In genomic region chr4:76950846-76951321, GRCh38 we compare ENCODE assay signal across 8 cellular contexts. TPM values are rescaled to one million over a fixed set of nuclear protein-coding genes. Genes with fewer than 3 reads are reported as not detected.
A peak's percentile ranks its signal among the peaks of the same experiment; 100 is the strongest.
DNase-seq lines count a peak whose midpoint lies in the region; ATAC-seq and TF ChIP-seq lines count a peak whose summit lies in the region.

No MANE protein-coding gene starts in this region.

- peaks cover 50% of the 10 kb centered on the region for H3K4me1 Mint-ChIP-seq in dendritic cell treated with granulocyte-macrophage colony-stimulating factor and Interleukin-4, amounts not matched to agents 40 ng/mL and 50 ng/mL, for 4 days (ENCODE audit: low read depth)

- no peaks in the 10 kb centered on the region for H3K9me3 Mint-ChIP-seq in dendritic cell treated with granulocyte-macrophage colony-stimulating factor and Interleukin-4, amounts not matched to agents 40 ng/mL and 50 ng/mL, for 4 days

- peak overlapping the region; percentile 92 for H3K4me3 Mint-ChIP-seq in dendritic cell treated with granulocyte-macrophage colony-stimulating factor and Interleukin-4, amounts not matched to agents 40 ng/mL and 50 ng/mL, for 4 days

- no peak for TF ChIP-seq CTCF in BJ (IDR thresholded peaks at IDR 0.05; ENCODE audit: insufficient read depth, low read depth, low read length)
- TF ChIP-seq CTCF in GM20000 (IDR thresholded peaks at IDR 0.05; ENCODE audit: extremely low read depth, missing control alignments) = no peak
- no peak for TF ChIP-seq CTCF in lower lobe of right lung (IDR thresholded peaks at IDR 0.05)

- H3K27ac Mint-ChIP-seq in dendritic cell treated with granulocyte-macrophage colony-stimulating factor and Interleukin-4, amounts not matched to agents 40 ng/mL and 50 ng/mL, for 4 days = peak overlapping the region; percentile 85

- peaks cover 25% of the 10 kb centered on the region for H3K36me3 Mint-ChIP-seq in dendritic cell treated with granulocyte-macrophage colony-stimulating factor and Interleukin-4, amounts not matched to agents 40 ng/mL and 50 ng/mL, for 4 days (ENCODE audit: low read depth)

- H3K4me3 ChIP-seq in BJ (ENCODE audit: low read depth, low read length) (peak overlapping the region; percentile 60), SJCRH30 (peak overlapping the region; percentile 87), lower lobe of right lung (peak overlapping the region; percentile 91), thymus (ENCODE audit: low read length) (peak overlapping the region; percentile 60)

- no peaks in the 10 kb centered on the region for H3K27me3 ChIP-seq in BJ (ENCODE audit: control insufficient read depth, insufficient read depth, low read length)
- no peaks in the 10 kb centered on the region for H3K27me3 ChIP-seq in SJCRH30
- H3K27me3 ChIP-seq in lower lobe of right lung (ENCODE audit: low read depth) = no peaks in the 10 kb centered on the region
- H3K27me3 ChIP-seq in thymus (ENCODE audit: control insufficient read depth, insufficient read depth) = peaks cover 3% of the 10 kb centered on the region

- H3K27ac ChIP-seq in SJCRH30 (peak overlapping the region; percentile 82), lower lobe of right lung (peak overlapping the region; percentile 92), thymus (ENCODE audit: low read depth) (no peak overlapping the region)

- 2% methylated on average over 25 of the region's 25 CpGs for WGBS in thymus

- DNase-seq in BJ (ENCODE audit: low read depth) (no peak), GM20000 (ENCODE audit: low spot score) (peak; percentile 37), SJCRH30 (peak; percentile 73 to 83), lower lobe of right lung (peak; percentile 49)

- H3K9me3 ChIP-seq in SJCRH30 (replicated peaks) = no peaks in the 10 kb centered on the region
- H3K9me3 ChIP-seq in lower lobe of right lung = no peaks in the 10 kb centered on the region
- no peaks in the 10 kb centered on the region for H3K9me3 ChIP-seq in thymus (ENCODE audit: control insufficient read depth)

- intact Hi-C loops in dendritic cell treated with granulocyte-macrophage colony-stimulating factor and Interleukin-4, amounts not matched to agents 40 ng/mL and 50 ng/mL, for 4 days (cut with micrococcal nuclease) = loop anchor here (2.0 to 5.0 kb wide), 2 partner anchors 56 to 91 kb away; no protein-coding TSS in a partner anchor
- intact Hi-C loops in lower lobe of right lung (cut with DNase I) = no loop called here

- H3K4me1 ChIP-seq in SJCRH30 (peaks cover 19% of the 10 kb centered on the region), lower lobe of right lung (peaks cover 45% of the 10 kb centered on the region), thymus (ENCODE audit: control insufficient read depth, insufficient read depth, low read length) (peaks cover 3% of the 10 kb centered on the region)

- POLR2A ChIA-PET in BJ (lab: Charles Lee) = interaction anchor here (1.1 to 1.6 kb wide), 3 partner anchors 36 to 197 kb away, joined by 3 to 7 read pairs (median 3); no protein-coding TSS in a partner anchor

- H3K27me3 Mint-ChIP-seq in dendritic cell treated with granulocyte-macrophage colony-stimulating factor and Interleukin-4, amounts not matched to agents 40 ng/mL and 50 ng/mL, for 4 days = peaks cover 16% of the 10 kb centered on the region

- ATAC-seq in lower lobe of right lung (no peak), HG03135 (IDR thresholded peaks at IDR 0.05; ENCODE audit: unreplicated experiment) (no peak), HG02759 (IDR thresholded peaks at IDR 0.05; ENCODE audit: unreplicated experiment) (no peak)

- CTCF ChIA-PET in BJ (lab: Yijun Ruan, JAX) = interaction anchor here (0.6 to 1.0 kb wide), 2 partner anchors 95 to 160 kb away, joined by 3 read pairs; no protein-coding TSS in a partner anchor

- H3K36me3 ChIP-seq in BJ (ENCODE audit: control insufficient read depth, insufficient read depth, low read length) = peaks cover 4% of the 10 kb centered on the region; the same call in 1 of the 2 replicates
- peaks cover 24% of the 10 kb centered on the region for H3K36me3 ChIP-seq in SJCRH30
- H3K36me3 ChIP-seq in lower lobe of right lung = no peaks in the 10 kb centered on the region
- H3K36me3 ChIP-seq in thymus (ENCODE audit: control insufficient read depth, insufficient read depth) = no peaks in the 10 kb centered on the region

RNA-seq across cellular contexts. Expression of gene SEPTIN11, which starts 1.3 kb away (rescaled TPM):
- 346 and 638 TPM in 2 replicates for polyA plus RNA-seq in BJ (2011; rRNA removed)
- 406 and 470 TPM in 2 replicates for polyA minus RNA-seq in BJ (2011; rRNA and poly(A)+ RNA removed)
- total RNA-seq in SJCRH30 (2014; rRNA removed; shearing (Covaris generic)) = 281 and 294 TPM in 2 replicates
- total RNA-seq in lower lobe of right lung = 127 TPM
- polyA plus RNA-seq in thymus = 21.6 TPM

RNA-seq across cellular contexts. Expression of gene SOWAHB, which starts 52.9 kb away (rescaled TPM):
- polyA plus RNA-seq in BJ (2011; rRNA removed) = 0.02 and 0.04 TPM in 2 replicates
- polyA minus RNA-seq in BJ (2011; rRNA and poly(A)+ RNA removed) = 0.05 and 0.10 TPM in 2 replicates
- total RNA-seq in SJCRH30 (2014; rRNA removed; shearing (Covaris generic)) = not detected in 2 replicates
- total RNA-seq in lower lobe of right lung = 2.4 TPM
- polyA plus RNA-seq in thymus = 0.37 TPM
